1 cellular context compared by ENCODE assay signal in the genomic region with DNA sequence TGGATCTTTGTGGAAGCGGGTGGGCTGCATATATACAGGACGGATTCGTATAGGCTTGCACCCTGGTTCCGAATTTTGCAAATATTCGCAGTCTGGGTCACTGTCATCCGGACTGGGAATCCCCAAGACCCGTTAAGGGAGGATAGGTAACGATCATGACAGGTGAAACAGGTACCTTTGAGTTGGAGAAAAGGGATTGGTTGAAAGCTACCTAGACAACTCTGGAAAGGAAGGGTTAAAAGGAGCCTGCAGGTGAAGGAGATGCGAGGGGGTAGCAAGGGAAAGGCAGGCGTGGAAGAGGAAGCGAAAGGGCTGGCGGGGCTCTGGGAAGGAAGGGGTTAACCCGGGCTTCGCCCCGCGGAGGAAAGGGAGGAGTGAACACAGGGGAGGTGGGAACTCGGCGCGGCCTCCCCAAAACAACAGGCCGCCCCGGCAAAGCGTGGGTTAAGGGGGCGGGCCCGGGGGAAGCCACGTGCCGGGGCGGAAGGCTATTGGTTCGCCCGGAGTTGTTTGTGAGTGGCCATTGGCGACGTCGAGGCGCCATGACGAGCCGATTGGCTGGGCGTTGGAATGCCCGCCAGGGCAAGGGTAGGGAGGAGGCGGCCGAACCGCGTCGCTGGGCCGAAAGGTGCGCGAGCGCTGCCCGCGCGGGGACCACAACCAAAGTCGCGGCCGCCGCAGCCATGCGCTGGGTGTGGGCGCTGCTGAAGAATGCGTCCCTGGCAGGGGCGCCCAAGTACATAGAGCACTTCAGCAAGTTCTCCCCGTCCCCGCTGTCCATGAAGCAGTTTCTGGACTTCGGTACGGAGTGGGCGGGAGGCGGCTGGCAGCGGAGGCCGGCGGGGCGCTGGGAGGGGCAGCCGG.
TF ChIP-seq lines count a peak whose summit lies in the region.

A gene (plus strand): TSS at position 599 of the 864 bp plus-strand sequence. CDS start 85 bp downstream, at position 684.

TF ChIP-seq in K562, 482 proteins besides CTCF, POLR2A, EP300 and RAD21 (continued from another document and continues in another):
- TF ChIP-seq, protein P1, sequence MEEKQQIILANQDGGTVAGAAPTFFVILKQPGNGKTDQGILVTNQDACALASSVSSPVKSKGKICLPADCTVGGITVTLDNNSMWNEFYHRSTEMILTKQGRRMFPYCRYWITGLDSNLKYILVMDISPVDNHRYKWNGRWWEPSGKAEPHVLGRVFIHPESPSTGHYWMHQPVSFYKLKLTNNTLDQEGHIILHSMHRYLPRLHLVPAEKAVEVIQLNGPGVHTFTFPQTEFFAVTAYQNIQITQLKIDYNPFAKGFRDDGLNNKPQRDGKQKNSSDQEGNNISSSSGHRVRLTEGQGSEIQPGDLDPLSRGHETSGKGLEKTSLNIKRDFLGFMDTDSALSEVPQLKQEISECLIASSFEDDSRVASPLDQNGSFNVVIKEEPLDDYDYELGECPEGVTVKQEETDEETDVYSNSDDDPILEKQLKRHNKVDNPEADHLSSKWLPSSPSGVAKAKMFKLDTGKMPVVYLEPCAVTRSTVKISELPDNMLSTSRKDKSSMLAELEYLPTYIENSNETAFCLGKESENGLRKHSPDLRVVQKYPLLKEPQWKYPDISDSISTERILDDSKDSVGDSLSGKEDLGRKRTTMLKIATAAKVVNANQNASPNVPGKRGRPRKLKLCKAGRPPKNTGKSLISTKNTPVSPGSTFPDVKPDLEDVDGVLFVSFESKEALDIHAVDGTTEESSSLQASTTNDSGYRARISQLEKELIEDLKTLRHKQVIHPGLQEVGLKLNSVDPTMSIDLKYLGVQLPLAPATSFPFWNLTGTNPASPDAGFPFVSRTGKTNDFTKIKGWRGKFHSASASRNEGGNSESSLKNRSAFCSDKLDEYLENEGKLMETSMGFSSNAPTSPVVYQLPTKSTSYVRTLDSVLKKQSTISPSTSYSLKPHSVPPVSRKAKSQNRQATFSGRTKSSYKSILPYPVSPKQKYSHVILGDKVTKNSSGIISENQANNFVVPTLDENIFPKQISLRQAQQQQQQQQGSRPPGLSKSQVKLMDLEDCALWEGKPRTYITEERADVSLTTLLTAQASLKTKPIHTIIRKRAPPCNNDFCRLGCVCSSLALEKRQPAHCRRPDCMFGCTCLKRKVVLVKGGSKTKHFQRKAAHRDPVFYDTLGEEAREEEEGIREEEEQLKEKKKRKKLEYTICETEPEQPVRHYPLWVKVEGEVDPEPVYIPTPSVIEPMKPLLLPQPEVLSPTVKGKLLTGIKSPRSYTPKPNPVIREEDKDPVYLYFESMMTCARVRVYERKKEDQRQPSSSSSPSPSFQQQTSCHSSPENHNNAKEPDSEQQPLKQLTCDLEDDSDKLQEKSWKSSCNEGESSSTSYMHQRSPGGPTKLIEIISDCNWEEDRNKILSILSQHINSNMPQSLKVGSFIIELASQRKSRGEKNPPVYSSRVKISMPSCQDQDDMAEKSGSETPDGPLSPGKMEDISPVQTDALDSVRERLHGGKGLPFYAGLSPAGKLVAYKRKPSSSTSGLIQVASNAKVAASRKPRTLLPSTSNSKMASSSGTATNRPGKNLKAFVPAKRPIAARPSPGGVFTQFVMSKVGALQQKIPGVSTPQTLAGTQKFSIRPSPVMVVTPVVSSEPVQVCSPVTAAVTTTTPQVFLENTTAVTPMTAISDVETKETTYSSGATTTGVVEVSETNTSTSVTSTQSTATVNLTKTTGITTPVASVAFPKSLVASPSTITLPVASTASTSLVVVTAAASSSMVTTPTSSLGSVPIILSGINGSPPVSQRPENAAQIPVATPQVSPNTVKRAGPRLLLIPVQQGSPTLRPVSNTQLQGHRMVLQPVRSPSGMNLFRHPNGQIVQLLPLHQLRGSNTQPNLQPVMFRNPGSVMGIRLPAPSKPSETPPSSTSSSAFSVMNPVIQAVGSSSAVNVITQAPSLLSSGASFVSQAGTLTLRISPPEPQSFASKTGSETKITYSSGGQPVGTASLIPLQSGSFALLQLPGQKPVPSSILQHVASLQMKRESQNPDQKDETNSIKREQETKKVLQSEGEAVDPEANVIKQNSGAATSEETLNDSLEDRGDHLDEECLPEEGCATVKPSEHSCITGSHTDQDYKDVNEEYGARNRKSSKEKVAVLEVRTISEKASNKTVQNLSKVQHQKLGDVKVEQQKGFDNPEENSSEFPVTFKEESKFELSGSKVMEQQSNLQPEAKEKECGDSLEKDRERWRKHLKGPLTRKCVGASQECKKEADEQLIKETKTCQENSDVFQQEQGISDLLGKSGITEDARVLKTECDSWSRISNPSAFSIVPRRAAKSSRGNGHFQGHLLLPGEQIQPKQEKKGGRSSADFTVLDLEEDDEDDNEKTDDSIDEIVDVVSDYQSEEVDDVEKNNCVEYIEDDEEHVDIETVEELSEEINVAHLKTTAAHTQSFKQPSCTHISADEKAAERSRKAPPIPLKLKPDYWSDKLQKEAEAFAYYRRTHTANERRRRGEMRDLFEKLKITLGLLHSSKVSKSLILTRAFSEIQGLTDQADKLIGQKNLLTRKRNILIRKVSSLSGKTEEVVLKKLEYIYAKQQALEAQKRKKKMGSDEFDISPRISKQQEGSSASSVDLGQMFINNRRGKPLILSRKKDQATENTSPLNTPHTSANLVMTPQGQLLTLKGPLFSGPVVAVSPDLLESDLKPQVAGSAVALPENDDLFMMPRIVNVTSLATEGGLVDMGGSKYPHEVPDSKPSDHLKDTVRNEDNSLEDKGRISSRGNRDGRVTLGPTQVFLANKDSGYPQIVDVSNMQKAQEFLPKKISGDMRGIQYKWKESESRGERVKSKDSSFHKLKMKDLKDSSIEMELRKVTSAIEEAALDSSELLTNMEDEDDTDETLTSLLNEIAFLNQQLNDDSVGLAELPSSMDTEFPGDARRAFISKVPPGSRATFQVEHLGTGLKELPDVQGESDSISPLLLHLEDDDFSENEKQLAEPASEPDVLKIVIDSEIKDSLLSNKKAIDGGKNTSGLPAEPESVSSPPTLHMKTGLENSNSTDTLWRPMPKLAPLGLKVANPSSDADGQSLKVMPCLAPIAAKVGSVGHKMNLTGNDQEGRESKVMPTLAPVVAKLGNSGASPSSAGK (IDR thresholded peaks at IDR 0.05), result peak; percentile 87
- no peak for TF ChIP-seq HDAC8 (tag; IDR thresholded peaks at IDR 0.05)
- peak; percentile 88 for TF ChIP-seq MBD2 (IDR thresholded peaks at IDR 0.05; ENCODE audit: borderline replicate concordance, low read depth)
- no peak for TF ChIP-seq CHD4 (IDR thresholded peaks at IDR 0.05; ENCODE audit: insufficient read depth, insufficient replicate concordance, low read depth, low read length, poor library complexity, severe bottlenecking)
- peak in 1 of 2 experiments; percentile 64; a peak in 3 of 4 replicates for TF ChIP-seq MAZ (CRISPR knock-in tag; conservative IDR thresholded peaks at IDR 0.05 in 1 of 2, IDR thresholded peaks at IDR 0.05 in 1 of 2)
- no peak for TF ChIP-seq ZNF785 (CRISPR knock-in tag; IDR thresholded peaks at IDR 0.05)
- TF ChIP-seq, protein P2, sequence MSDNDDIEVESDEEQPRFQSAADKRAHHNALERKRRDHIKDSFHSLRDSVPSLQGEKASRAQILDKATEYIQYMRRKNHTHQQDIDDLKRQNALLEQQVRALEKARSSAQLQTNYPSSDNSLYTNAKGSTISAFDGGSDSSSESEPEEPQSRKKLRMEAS (CRISPR knock-in tag; IDR thresholded peaks at IDR 0.05), result peak; percentile 93
- TF ChIP-seq, protein P3, sequence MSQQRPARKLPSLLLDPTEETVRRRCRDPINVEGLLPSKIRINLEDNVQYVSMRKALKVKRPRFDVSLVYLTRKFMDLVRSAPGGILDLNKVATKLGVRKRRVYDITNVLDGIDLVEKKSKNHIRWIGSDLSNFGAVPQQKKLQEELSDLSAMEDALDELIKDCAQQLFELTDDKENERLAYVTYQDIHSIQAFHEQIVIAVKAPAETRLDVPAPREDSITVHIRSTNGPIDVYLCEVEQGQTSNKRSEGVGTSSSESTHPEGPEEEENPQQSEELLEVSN (IDR thresholded peaks at IDR 0.05; ENCODE audit: borderline replicate concordance in 1 of 2, extremely low read depth in 1 of 2, insufficient read depth in 1 of 2, insufficient read length in 1 of 2, low read depth in 1 of 2, low read length in 1 of 2, poor library complexity in 1 of 2, severe bottlenecking in 1 of 2), result peak; percentile 31 to 73
- TF ChIP-seq, protein P4, sequence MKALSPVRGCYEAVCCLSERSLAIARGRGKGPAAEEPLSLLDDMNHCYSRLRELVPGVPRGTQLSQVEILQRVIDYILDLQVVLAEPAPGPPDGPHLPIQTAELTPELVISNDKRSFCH (CRISPR knock-in tag; IDR thresholded peaks at IDR 0.05), result no peak
- TF ChIP-seq, protein P4 (tag; IDR thresholded peaks at IDR 0.05), result no peak
- TF ChIP-seq FOS (IDR thresholded peaks at IDR 0.05; ENCODE audit: extremely low read depth, insufficient read length), result peak; percentile 82
- TF ChIP-seq RCOR1 (IDR thresholded peaks at IDR 0.05; ENCODE audit: borderline replicate concordance in 1 of 2, low read depth in 2 of 2, low read length in 2 of 2), result no peak
- no peak for TF ChIP-seq FOXJ3 (CRISPR knock-in tag; IDR thresholded peaks at IDR 0.05)
- no peak for TF ChIP-seq FIP1L1 (IDR thresholded peaks at IDR 0.05; ENCODE audit: low read depth, low read length, poor library complexity, severe bottlenecking)
- TF ChIP-seq TAF15 (IDR thresholded peaks at IDR 0.05; ENCODE audit: low read depth, low read length), result no peak
- TF ChIP-seq, protein P5, sequence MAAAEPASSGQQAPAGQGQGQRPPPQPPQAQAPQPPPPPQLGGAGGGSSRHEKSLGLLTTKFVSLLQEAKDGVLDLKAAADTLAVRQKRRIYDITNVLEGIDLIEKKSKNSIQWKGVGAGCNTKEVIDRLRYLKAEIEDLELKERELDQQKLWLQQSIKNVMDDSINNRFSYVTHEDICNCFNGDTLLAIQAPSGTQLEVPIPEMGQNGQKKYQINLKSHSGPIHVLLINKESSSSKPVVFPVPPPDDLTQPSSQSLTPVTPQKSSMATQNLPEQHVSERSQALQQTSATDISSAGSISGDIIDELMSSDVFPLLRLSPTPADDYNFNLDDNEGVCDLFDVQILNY (CRISPR knock-in tag; IDR thresholded peaks at IDR 0.05), result no peak
- peak; percentile 28; the same call in 1 of the 2 replicates for TF ChIP-seq PHF8 (IDR thresholded peaks at IDR 0.05; ENCODE audit: borderline replicate concordance, low read length)
- no peak for TF ChIP-seq FOXP1 (CRISPR knock-in tag; IDR thresholded peaks at IDR 0.05)
- TF ChIP-seq XRCC5 (IDR thresholded peaks at IDR 0.05; ENCODE audit: low read depth, low read length), result no peak
- TF ChIP-seq ZNF507 (tag; conservative IDR thresholded peaks at IDR 0.05), result no peak
- no peak for TF ChIP-seq ZNF408 (CRISPR knock-in tag; IDR thresholded peaks at IDR 0.05; ENCODE audit: low read depth)
- TF ChIP-seq CHCHD3 (CRISPR knock-in tag; IDR thresholded peaks at IDR 0.05), result no peak
- TF ChIP-seq, protein P6, sequence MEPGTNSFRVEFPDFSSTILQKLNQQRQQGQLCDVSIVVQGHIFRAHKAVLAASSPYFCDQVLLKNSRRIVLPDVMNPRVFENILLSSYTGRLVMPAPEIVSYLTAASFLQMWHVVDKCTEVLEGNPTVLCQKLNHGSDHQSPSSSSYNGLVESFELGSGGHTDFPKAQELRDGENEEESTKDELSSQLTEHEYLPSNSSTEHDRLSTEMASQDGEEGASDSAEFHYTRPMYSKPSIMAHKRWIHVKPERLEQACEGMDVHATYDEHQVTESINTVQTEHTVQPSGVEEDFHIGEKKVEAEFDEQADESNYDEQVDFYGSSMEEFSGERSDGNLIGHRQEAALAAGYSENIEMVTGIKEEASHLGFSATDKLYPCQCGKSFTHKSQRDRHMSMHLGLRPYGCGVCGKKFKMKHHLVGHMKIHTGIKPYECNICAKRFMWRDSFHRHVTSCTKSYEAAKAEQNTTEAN (CRISPR knock-in tag; IDR thresholded peaks at IDR 0.05), result 0 out of 2 replicates have a peak, but pooled peaks have one; percentile 20
- no peak for TF ChIP-seq SRSF9 (IDR thresholded peaks at IDR 0.05; ENCODE audit: borderline replicate concordance, low read depth, low read length)
- TF ChIP-seq RBM25 (IDR thresholded peaks at IDR 0.05; ENCODE audit: low read depth, low read length, severe bottlenecking), result peak; percentile 96
- TF ChIP-seq, protein P7, sequence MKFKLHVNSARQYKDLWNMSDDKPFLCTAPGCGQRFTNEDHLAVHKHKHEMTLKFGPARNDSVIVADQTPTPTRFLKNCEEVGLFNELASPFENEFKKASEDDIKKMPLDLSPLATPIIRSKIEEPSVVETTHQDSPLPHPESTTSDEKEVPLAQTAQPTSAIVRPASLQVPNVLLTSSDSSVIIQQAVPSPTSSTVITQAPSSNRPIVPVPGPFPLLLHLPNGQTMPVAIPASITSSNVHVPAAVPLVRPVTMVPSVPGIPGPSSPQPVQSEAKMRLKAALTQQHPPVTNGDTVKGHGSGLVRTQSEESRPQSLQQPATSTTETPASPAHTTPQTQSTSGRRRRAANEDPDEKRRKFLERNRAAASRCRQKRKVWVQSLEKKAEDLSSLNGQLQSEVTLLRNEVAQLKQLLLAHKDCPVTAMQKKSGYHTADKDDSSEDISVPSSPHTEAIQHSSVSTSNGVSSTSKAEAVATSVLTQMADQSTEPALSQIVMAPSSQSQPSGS (CRISPR knock-in tag; IDR thresholded peaks at IDR 0.05), result no peak
